ENCODE assay signal across 12 cellular contexts in genomic region chr3:114499986-114500385, GRCh38.
A peak's percentile ranks its signal among the peaks of the same experiment; 100 is the strongest.
DNase-seq lines count a peak whose midpoint lies in the region; ATAC-seq and TF ChIP-seq lines count a peak whose summit lies in the region.
"Had no signal": no experiment of that assay in that cellular context is flagged by ENCODE, and none has a peak within 500 bp of the region (broad histone marks: within the 10 kb centered on the region; RNA-seq: fewer than 3 reads in every experiment).

No MANE protein-coding gene starts in this region.

- peak; percentile 84 for ATAC-seq in GM18867 (IDR thresholded peaks at IDR 0.05; ENCODE audit: unreplicated experiment)
- ATAC-seq in HG02763 (IDR thresholded peaks at IDR 0.05; ENCODE audit: unreplicated experiment): peak; percentile 59
- ATAC-seq in activated B cell treated with CpG ODN at 0.5 μM for 24 hours (ENCODE audit: low read depth): no peak
- peak; percentile 68 for ATAC-seq in naive thymus-derived CD4-positive, alpha-beta T cell

- peaks cover 7% of the 10 kb centered on the region for H3K36me3 Mint-ChIP-seq in activated B cell treated with CpG ODN at 0.5 μM for 24 hours (ENCODE audit: low read depth)
- peaks cover 0 to 23% (median 9%) of the 10 kb centered on the region in 5 donors for H3K36me3 Mint-ChIP-seq in naive thymus-derived CD4-positive, alpha-beta T cell
- H3K36me3 Mint-ChIP-seq in activated CD4-positive, alpha-beta memory T cell treated with anti-CD3 and anti-CD28 coated beads for 36 hours: no peaks in the 10 kb centered on the region

- intact Hi-C loops in activated B cell treated with CpG ODN at 0.5 μM for 24 hours (cut with micrococcal nuclease): no loop called here
- intact Hi-C loops in naive thymus-derived CD4-positive, alpha-beta T cell (cut with micrococcal nuclease): no loop called here
- intact Hi-C loops in activated CD4-positive, alpha-beta memory T cell treated with anti-CD3 and anti-CD28 coated beads for 36 hours (cut with micrococcal nuclease): loop anchor here (5.0 kb wide), 1 partner anchor 348 kb away; no protein-coding TSS in a partner anchor

- H3K27me3 Mint-ChIP-seq in activated B cell treated with CpG ODN at 0.5 μM for 24 hours: no peaks in the 10 kb centered on the region
- peaks cover 0 to 37% (median 0%) of the 10 kb centered on the region in 5 donors for H3K27me3 Mint-ChIP-seq in naive thymus-derived CD4-positive, alpha-beta T cell
- H3K27me3 Mint-ChIP-seq in activated CD4-positive, alpha-beta memory T cell treated with anti-CD3 and anti-CD28 coated beads for 36 hours: peaks cover 10% of the 10 kb centered on the region

- peaks cover 13% of the 10 kb centered on the region in 2 donors for H3K4me1 ChIP-seq in naive thymus-derived CD4-positive, alpha-beta T cell (ENCODE audit: control insufficient read depth in 2 of 2, insufficient read depth in 2 of 2, low read length in 2 of 2)

- no peak overlapping the region for H3K4me3 ChIP-seq in naive thymus-derived CD4-positive, alpha-beta T cell (ENCODE audit: low read length)
- H3K4me3 ChIP-seq: esophagus muscularis mucosa, lower lobe of right lung, right atrium auricular region had no signal

- H3K4me1 Mint-ChIP-seq in activated B cell treated with CpG ODN at 0.5 μM for 24 hours: peaks cover 17% of the 10 kb centered on the region
- H3K4me1 Mint-ChIP-seq in naive thymus-derived CD4-positive, alpha-beta T cell: peaks cover 22 to 73% (median 51%) of the 10 kb centered on the region in 7 donors
- H3K4me1 Mint-ChIP-seq in activated CD4-positive, alpha-beta memory T cell treated with anti-CD3 and anti-CD28 coated beads for 36 hours (ENCODE audit: low read depth): peaks cover 26% of the 10 kb centered on the region

- POLR2A ChIA-PET in activated B cell treated with CpG ODN at 0.5 μM for 24 hours (lab: Charles Lee): no interaction called here
- POLR2A ChIA-PET in naive thymus-derived CD4-positive, alpha-beta T cell (lab: Charles Lee): interaction anchor here (0.6 to 0.7 kb wide), 2 partner anchors 23 to 1156 kb away, joined by 3 to 5 read pairs; no protein-coding TSS in a partner anchor
- POLR2A ChIA-PET in activated CD4-positive, alpha-beta memory T cell treated with anti-CD3 and anti-CD28 coated beads for 36 hours (lab: Charles Lee): no interaction called here

- no peak overlapping the region for H3K27ac ChIP-seq in naive thymus-derived CD4-positive, alpha-beta T cell (ENCODE audit: low read depth, low read length)
- H3K27ac ChIP-seq: esophagus muscularis mucosa, lower lobe of right lung, right atrium auricular region had no signal

- H3K4me3 Mint-ChIP-seq in activated B cell treated with CpG ODN at 0.5 μM for 24 hours: no peak overlapping the region
- H3K4me3 Mint-ChIP-seq in naive thymus-derived CD4-positive, alpha-beta T cell: peak overlapping the region in 9 of 10 donors; percentile 0 to 77 (median 52)
- H3K4me3 Mint-ChIP-seq in activated CD4-positive, alpha-beta memory T cell treated with anti-CD3 and anti-CD28 coated beads for 36 hours: no peak overlapping the region

- no peaks in the 10 kb centered on the region for H3K9me3 Mint-ChIP-seq in activated B cell treated with CpG ODN at 0.5 μM for 24 hours
- H3K9me3 Mint-ChIP-seq in naive thymus-derived CD4-positive, alpha-beta T cell: no peaks in the 10 kb centered on the region
- no peaks in the 10 kb centered on the region for H3K9me3 Mint-ChIP-seq in activated CD4-positive, alpha-beta memory T cell treated with anti-CD3 and anti-CD28 coated beads for 36 hours

- CTCF ChIA-PET in activated B cell treated with CpG ODN at 0.5 μM for 24 hours (lab: Charles Lee): no interaction called here
- CTCF ChIA-PET in naive thymus-derived CD4-positive, alpha-beta T cell (lab: Charles Lee): no interaction called here
- CTCF ChIA-PET in activated CD4-positive, alpha-beta memory T cell treated with anti-CD3 and anti-CD28 coated beads for 36 hours (lab: Charles Lee): interaction anchor here (0.8 kb wide), 1 partner anchor 116 kb away, joined by 3 read pairs; no protein-coding TSS in a partner anchor

- in situ Hi-C loops in G401 (cut with HindIII; ENCODE audit: low sequenced_read_pairs): no loop called here

- no peaks in the 10 kb centered on the region for H3K36me3 ChIP-seq in naive thymus-derived CD4-positive, alpha-beta T cell (ENCODE audit: control insufficient read depth in 2 of 3, insufficient read depth in 3 of 3, low read length in 3 of 3)
- H3K36me3 ChIP-seq: esophagus muscularis mucosa, lower lobe of right lung, right atrium auricular region had no signal

- H3K27me3 ChIP-seq in naive thymus-derived CD4-positive, alpha-beta T cell (ENCODE audit: control insufficient read depth in 2 of 2, insufficient read depth in 2 of 2, low read length in 2 of 2): no peaks in the 10 kb centered on the region
- H3K27me3 ChIP-seq: esophagus muscularis mucosa, right atrium auricular region had no signal

- peak overlapping the region; percentile 6 for H3K27ac Mint-ChIP-seq in activated B cell treated with CpG ODN at 0.5 μM for 24 hours
- peak overlapping the region in 1 of 9 donors; percentile 17 for H3K27ac Mint-ChIP-seq in naive thymus-derived CD4-positive, alpha-beta T cell
- H3K27ac Mint-ChIP-seq in activated CD4-positive, alpha-beta memory T cell treated with anti-CD3 and anti-CD28 coated beads for 36 hours: no peak overlapping the region

- H3K9me3 ChIP-seq in naive thymus-derived CD4-positive, alpha-beta T cell (ENCODE audit: control insufficient read depth in 2 of 3, low read length in 3 of 3): no peaks in the 10 kb centered on the region
- H3K9me3 ChIP-seq: esophagus muscularis mucosa, lower lobe of right lung, right atrium auricular region had no signal

- no peak for TF ChIP-seq CTCF in activated B cell treated with CpG ODN at 0.5 μM for 24 hours (IDR thresholded peaks at IDR 0.05)

- DNase-seq in activated B cell treated with CpG ODN at 0.5 μM for 24 hours (no peak), cerebellar nuclear complex (lab: John Stamatoyannopoulos, UW) (no peak), G401 (ENCODE audit: low spot score) (no peak), iPS-NIHi7 (ENCODE audit: extremely low spot score) (no peak)
- DNase-seq in naive thymus-derived CD4-positive, alpha-beta T cell: peak in 6 of 9 donors; percentile 26 to 51 (median 45)
- no peak for DNase-seq in activated CD4-positive, alpha-beta memory T cell treated with anti-CD3 and anti-CD28 coated beads for 36 hours
- DNase-seq: lower lobe of right lung, NCI-H748 treated with DMSO at 0.1 percent for 48 hours had no signal

Comparison
In these comparisons a context has a peak if more than half of its experiments do, and no peak if none do; other contexts are left out.
1. DNase-seq: peak in naive thymus-derived CD4-positive, alpha-beta T cell (6 of 9); none in activated B cell treated with CpG ODN at 0.5 μM for 24 hours (single experiment), cerebellar nuclear complex (0 of 2), activated CD4-positive, alpha-beta memory T cell treated with anti-CD3 and anti-CD28 coated beads for 36 hours (single experiment), G401 (single experiment) and iPS-NIHi7 (single experiment).
2. H3K4me3 Mint-ChIP-seq: peak in naive thymus-derived CD4-positive, alpha-beta T cell (9 of 10); none in activated B cell treated with CpG ODN at 0.5 μM for 24 hours (single experiment) and activated CD4-positive, alpha-beta memory T cell treated with anti-CD3 and anti-CD28 coated beads for 36 hours (single experiment).